14 cellular contexts compared by ENCODE assay signal in the genomic region with DNA sequence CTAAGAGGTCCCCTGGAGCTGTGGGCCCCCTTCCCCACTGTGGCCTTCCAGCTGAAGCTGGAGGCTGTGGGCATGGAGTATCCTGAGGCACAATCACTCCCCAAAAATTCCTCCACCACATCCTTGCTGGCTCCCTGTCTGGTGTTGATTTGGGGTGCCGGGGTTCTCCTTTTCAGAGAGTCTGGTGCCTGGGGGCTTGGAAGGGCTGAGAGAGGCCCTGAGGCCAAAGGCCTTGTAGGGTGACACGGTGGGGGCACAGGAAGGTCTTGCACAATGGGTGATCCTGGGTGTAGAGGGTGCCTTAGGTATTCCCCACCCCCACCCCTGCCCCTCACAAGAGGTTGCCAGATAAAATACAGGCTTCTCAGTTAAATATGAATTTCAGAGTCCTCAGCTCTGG.
"Had no signal": no experiment of that assay in that cellular context is flagged by ENCODE, and none has a peak within 500 bp of the region (broad histone marks: within the 10 kb centered on the region; RNA-seq: fewer than 3 reads in every experiment).

No MANE protein-coding gene starts in this region.

- H3K27ac Mint-ChIP-seq: activated CD4-positive, alpha-beta memory T cell treated with anti-CD3 and anti-CD28 coated beads, Interleukin-2, amount 10 ng/mL, durations not matched to agents 7 days and 5 days had no signal

- ATAC-seq: activated naive CD4-positive, alpha-beta T cell treated with anti-CD3 and anti-CD28 coated beads, Interleukin-2, amount 50 U/mL, for 72 hours; activated T-cell treated with anti-CD3 and anti-CD28 coated beads, Interleukin-2, amount 50 U/mL, for 4 hours had no signal

- DNase-seq: activated CD4-positive, alpha-beta memory T cell treated with anti-CD3 and anti-CD28 coated beads, Interleukin-2, amount 10 ng/mL, durations not matched to agents 7 days and 5 days; activated gamma-delta T cell; activated T-cell treated with anti-CD3 and anti-CD28 coated beads, Interleukin-2, amount 50 U/mL, for 4 hours; foreskin melanocyte; naive B cell; pancreas; stimulated activated CD4-positive, alpha-beta T cell treated with anti-CD3 and anti-CD28 coated beads, Interleukin-12 subunit alpha, Interleukin-12 subunit beta, amount 100 ng/mL, for 4 hours; stimulated activated CD4-positive, alpha-beta T cell treated with anti-CD3 and anti-CD28 coated beads, Interleukin-2, amount 100 ng/mL, for 24 hours; T-helper 1 cell had no signal

- H3K27me3 ChIP-seq: cardiac muscle cell, neural progenitor cell, pancreas, tibial nerve had no signal

- H2AFZ ChIP-seq: neural progenitor cell had no signal

- H3K4me2 ChIP-seq: neural progenitor cell had no signal

- H3K36me3 ChIP-seq: cardiac muscle cell, neural progenitor cell, pancreas, tibial nerve had no signal

- H3K27me3 Mint-ChIP-seq: activated CD4-positive, alpha-beta memory T cell treated with anti-CD3 and anti-CD28 coated beads, Interleukin-2, amount 10 ng/mL, durations not matched to agents 7 days and 5 days; naive B cell had no signal

- H3K4me3 Mint-ChIP-seq: activated CD4-positive, alpha-beta memory T cell treated with anti-CD3 and anti-CD28 coated beads, Interleukin-2, amount 10 ng/mL, durations not matched to agents 7 days and 5 days; activated T-cell treated with anti-CD3 and anti-CD28 coated beads, Interleukin-2, amount 50 U/mL, for 4 hours; naive B cell; neural progenitor cell had no signal

- H3K4me3 ChIP-seq: cardiac muscle cell, neural progenitor cell, pancreas, tibial nerve had no signal

- FAIRE-seq: colon, pancreas had no signal

- H3K9ac ChIP-seq: neural progenitor cell had no signal

- H3K9me3 ChIP-seq: pancreas, tibial nerve had no signal

- H3K4me1 ChIP-seq: pancreas had no signal

- H3K36me3 Mint-ChIP-seq: neural progenitor cell had no signal

- H3K27ac ChIP-seq: cardiac muscle cell, tibial nerve had no signal
